In the genomic region with DNA sequence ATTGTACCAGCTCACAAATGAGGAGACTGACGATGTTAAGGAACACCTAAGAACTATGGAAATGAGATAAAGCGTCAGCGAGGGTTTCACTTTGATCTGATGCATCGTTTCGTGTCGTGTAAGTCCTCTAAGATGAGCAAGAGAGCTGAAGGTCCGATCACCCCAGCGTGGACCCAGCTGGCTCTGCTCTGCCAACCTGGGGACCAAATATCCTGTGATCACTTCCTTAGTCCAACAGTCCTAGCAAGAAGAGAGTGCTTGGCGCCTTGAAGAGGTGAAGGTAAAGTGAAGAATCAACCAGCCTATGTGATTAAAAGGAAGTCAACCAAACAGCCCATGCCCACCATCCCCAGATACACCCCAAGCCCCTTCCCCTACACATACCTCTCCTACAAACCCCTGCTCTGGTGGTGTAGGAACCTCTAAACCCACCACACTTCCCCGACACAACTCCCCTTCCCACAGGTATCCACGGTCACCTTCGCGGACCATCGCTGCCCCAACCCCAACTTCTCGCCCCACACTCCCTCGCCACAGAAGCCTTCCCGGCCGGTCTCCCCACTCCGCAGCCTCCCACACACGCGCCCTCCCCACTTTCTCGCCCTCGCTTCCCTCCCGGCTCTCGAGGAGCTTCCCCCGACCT, we compare ENCODE assay signal across 8 cellular contexts. TPM values are rescaled to one million over a fixed set of nuclear protein-coding genes. Genes with fewer than 3 reads are reported as not detected.
DNase-seq lines count a peak whose midpoint lies in the region; ATAC-seq and TF ChIP-seq lines count a peak whose summit lies in the region.

No MANE protein-coding gene starts in this region.

- POLR2A ChIA-PET in activated CD8-positive, alpha-beta T cell treated with anti-CD3 and anti-CD28 coated beads, Interleukin-2, amount 10 ng/mL, durations not matched to agents 7 days and 5 days (lab: Charles Lee): interaction anchor here (0.6 to 2.5 kb wide), 10 partner anchors 9 to 153 kb away, joined by 3 to 15 read pairs (median 6); partner anchors contain the start of genes CDC123, DHTKD1 and NUDT5

- no peaks in the 10 kb centered on the region for H3K36me3 ChIP-seq in osteoblast (ENCODE audit: insufficient read depth, low read length)

- H3K27me3 ChIP-seq in osteoblast (ENCODE audit: insufficient read depth, low read length): no peaks in the 10 kb centered on the region

- CTCF ChIA-PET in activated CD8-positive, alpha-beta T cell treated with anti-CD3 and anti-CD28 coated beads, Interleukin-2, amount 10 ng/mL, durations not matched to agents 7 days and 5 days (lab: Charles Lee): interaction anchor here (1.0 to 1.4 kb wide), 3 partner anchors 10 to 88 kb away, joined by 3 read pairs; partner anchors contain the start of gene DHTKD1

- peak overlapping the region; percentile 100 for H3K27ac Mint-ChIP-seq in activated CD8-positive, alpha-beta T cell treated with anti-CD3 and anti-CD28 coated beads, Interleukin-2, amount 10 ng/mL, durations not matched to agents 7 days and 5 days

- peaks cover 17% of the 10 kb centered on the region for H3K36me3 Mint-ChIP-seq in activated CD8-positive, alpha-beta T cell treated with anti-CD3 and anti-CD28 coated beads, Interleukin-2, amount 10 ng/mL, durations not matched to agents 7 days and 5 days (ENCODE audit: low read depth)

- H3K27ac ChIP-seq in osteoblast (ENCODE audit: low read depth, low read length): peak overlapping the region; percentile 99

- peak overlapping the region; percentile 92 for H2AFZ ChIP-seq in osteoblast (ENCODE audit: low read length)

- DNase-seq in NCI-H345 (lab: John Stamatoyannopoulos, UW): peak; percentile 1
- no peak for DNase-seq in NCI-H345 treated with DMSO at 0.1 percent for 48 hours (lab: John Stamatoyannopoulos, UW; ENCODE audit: unreplicated experiment)
- DNase-seq in Jurkat, Clone E6-1 (ENCODE audit: low read depth, low spot score): peak; percentile 49
- peak; percentile 54 for DNase-seq in activated CD8-positive, alpha-beta T cell treated with anti-CD3 and anti-CD28 coated beads, Interleukin-2, amount 10 ng/mL, durations not matched to agents 7 days and 5 days
- DNase-seq in fibroblast of gingiva (ENCODE audit: low read depth): peak; percentile 12
- DNase-seq in osteoblast (ENCODE audit: insufficient read length, low spot score, missing footprints): peak; percentile 83

- H3K27me3 Mint-ChIP-seq in activated CD8-positive, alpha-beta T cell treated with anti-CD3 and anti-CD28 coated beads, Interleukin-2, amount 10 ng/mL, durations not matched to agents 7 days and 5 days (ENCODE audit: low read depth): no peaks in the 10 kb centered on the region

- peaks cover 57% of the 10 kb centered on the region for H3K79me2 ChIP-seq in osteoblast (ENCODE audit: insufficient read depth, low read length)

- peaks cover 16% of the 10 kb centered on the region for H4K20me1 ChIP-seq in osteoblast (ENCODE audit: insufficient read depth, low read length)

- ATAC-seq in activated CD8-positive, alpha-beta T cell treated with anti-CD3 and anti-CD28 coated beads, Interleukin-2, amount 10 ng/mL, durations not matched to agents 7 days and 5 days: peak; percentile 14
- ATAC-seq in HG03139 (IDR thresholded peaks at IDR 0.05; ENCODE audit: unreplicated experiment): no peak
- ATAC-seq in HG02840 (IDR thresholded peaks at IDR 0.05; ENCODE audit: low FRiP score, unreplicated experiment): no peak

- no peaks in the 10 kb centered on the region for H3K9me3 Mint-ChIP-seq in activated CD8-positive, alpha-beta T cell treated with anti-CD3 and anti-CD28 coated beads, Interleukin-2, amount 10 ng/mL, durations not matched to agents 7 days and 5 days (ENCODE audit: insufficient read depth)

- peaks cover 14% of the 10 kb centered on the region for H3K4me1 ChIP-seq in osteoblast (ENCODE audit: insufficient read depth, low read length)

- peak overlapping the region; percentile 90 for H3K4me3 Mint-ChIP-seq in activated CD8-positive, alpha-beta T cell treated with anti-CD3 and anti-CD28 coated beads, Interleukin-2, amount 10 ng/mL, durations not matched to agents 7 days and 5 days

- peak overlapping the region; percentile 85 for H3K4me3 ChIP-seq in Jurkat, Clone E6-1 (ENCODE audit: low read length)
- H3K4me3 ChIP-seq in osteoblast (ENCODE audit: insufficient read depth, low read length): peak overlapping the region; percentile 99

- TF ChIP-seq CTCF in osteoblast (IDR thresholded peaks at IDR 0.05; ENCODE audit: extremely low read depth, low read depth, low read length): no peak

- H3K4me1 Mint-ChIP-seq in activated CD8-positive, alpha-beta T cell treated with anti-CD3 and anti-CD28 coated beads, Interleukin-2, amount 10 ng/mL, durations not matched to agents 7 days and 5 days (ENCODE audit: low read depth): peaks cover 30% of the 10 kb centered on the region

- H3K9me3 ChIP-seq in osteoblast (ENCODE audit: low read depth, low read length): no peaks in the 10 kb centered on the region

- peak overlapping the region; percentile 97 for H3K4me2 ChIP-seq in osteoblast (ENCODE audit: insufficient read depth, low read length)

RNA-seq across cellular contexts. Expression of gene UPF2, which starts 0.7 kb away (rescaled TPM):
- 22.5 TPM for polyA plus RNA-seq in Jurkat, Clone E6-1 (2012; ENCODE audit: insufficient read depth, insufficient read length)
- total RNA-seq in activated CD8-positive, alpha-beta T cell treated with anti-CD3 and anti-CD28 coated beads, Interleukin-2, amount 10 ng/mL, durations not matched to agents 7 days and 5 days: 10 to 100 TPM; 32.7 to 33.3 TPM
- 15.0 and 15.9 TPM in 2 replicates for total RNA-seq in osteoblast

RNA-seq across cellular contexts. Expression of gene DHTKD1, which starts 26.9 kb away (rescaled TPM):
- polyA plus RNA-seq in Jurkat, Clone E6-1 (2012; ENCODE audit: insufficient read depth, insufficient read length): 24.2 TPM
- 10 to 100 TPM; 16.4 to 20.1 TPM for total RNA-seq in activated CD8-positive, alpha-beta T cell treated with anti-CD3 and anti-CD28 coated beads, Interleukin-2, amount 10 ng/mL, durations not matched to agents 7 days and 5 days
- total RNA-seq in osteoblast: 24.5 and 29.3 TPM in 2 replicates
